Comparison of ENCODE assay signal across 22 cellular contexts in genomic region chr14:37131205-37131604, GRCh38. TPM values are rescaled to one million over a fixed set of nuclear protein-coding genes. Genes with fewer than 3 reads are reported as not detected.
"Had no signal": no experiment of that assay in that cellular context is flagged by ENCODE, and none has a peak within 500 bp of the region (broad histone marks: within the 10 kb centered on the region; RNA-seq: fewer than 3 reads in every experiment).

No MANE protein-coding gene starts in this region.

- FAIRE-seq: colon, endothelial cell of umbilical vein had no signal

- H3K4me3 ChIP-seq: esophagus squamous epithelium, heart right ventricle, left lung, lung, prostate gland, right atrium auricular region, tibial nerve had no signal

- H3K9me3 ChIP-seq: esophagus squamous epithelium, heart right ventricle, left lung, prostate gland, right atrium auricular region, tibial nerve had no signal

- H3K27ac Mint-ChIP-seq: activated naive CD4-positive, alpha-beta T cell treated with anti-CD3 and anti-CD28 coated beads, Interleukin-2, amount 50 U/mL, for 72 hours; activated T-cell treated with anti-CD3 and anti-CD28 coated beads, Interleukin-2, amount 50 U/mL, for 24 hours; activated T-helper 17 cell treated with anti-CD3 and anti-CD28 coated beads, Interleukin-2, amount 50 U/mL, for 72 hours; brain; effector memory CD8-positive, alpha-beta T cell; naive thymus-derived CD8-positive, alpha-beta T cell had no signal

- H3K4me3 Mint-ChIP-seq: activated T-cell treated with anti-CD3 and anti-CD28 coated beads, Interleukin-2, amount 50 U/mL, for 24 hours; activated T-helper 17 cell treated with anti-CD3 and anti-CD28 coated beads, Interleukin-2, amount 50 U/mL, for 72 hours; brain; effector memory CD8-positive, alpha-beta T cell; naive thymus-derived CD8-positive, alpha-beta T cell had no signal

- H3K9me3 Mint-ChIP-seq: activated T-helper 17 cell treated with anti-CD3 and anti-CD28 coated beads, Interleukin-2, amount 50 U/mL, for 72 hours; brain had no signal

- ATAC-seq: activated naive CD4-positive, alpha-beta T cell treated with anti-CD3 and anti-CD28 coated beads, Interleukin-2, amount 50 U/mL, for 72 hours; activated T-helper 17 cell treated with anti-CD3 and anti-CD28 coated beads, Interleukin-2, amount 50 U/mL, for 72 hours; effector memory CD8-positive, alpha-beta T cell; left lung; naive thymus-derived CD8-positive, alpha-beta T cell; stimulated activated naive CD8-positive, alpha-beta T cell treated with anti-CD3 and anti-CD28 coated beads, Interleukin-15, Interleukin-2, amounts not matched to agents 100 U/mL and 50 U/mL, for 24 hours had no signal

- DNase-seq: activated CD4-positive, alpha-beta T cell treated with anti-CD3 and anti-CD28 coated beads for 1 hour; activated CD8-positive, alpha-beta memory T cell treated with anti-CD3 and anti-CD28 coated beads for 24 hours; activated CD8-positive, alpha-beta memory T cell treated with anti-CD3 and anti-CD28 coated beads, Interleukin-2, amount 50 U/mL, for 4 hours; activated T-cell treated with anti-CD3 and anti-CD28 coated beads, Interleukin-2, amount 50 U/mL, for 24 hours; aorta; effector memory CD8-positive, alpha-beta T cell; esophagus squamous epithelium; heart right ventricle; left lung; naive thymus-derived CD8-positive, alpha-beta T cell; stimulated activated CD4-positive, alpha-beta T cell treated with anti-CD3 and anti-CD28 coated beads, Interleukin-4, amount 100 ng/mL, for 4 hours; stimulated activated naive CD8-positive, alpha-beta T cell treated with anti-CD3 and anti-CD28 coated beads, Interleukin-15, Interleukin-2, amounts not matched to agents 100 U/mL and 50 U/mL, for 24 hours; T-helper 2 cell had no signal

- H3K4me1 Mint-ChIP-seq: activated T-helper 17 cell treated with anti-CD3 and anti-CD28 coated beads, Interleukin-2, amount 50 U/mL, for 72 hours; brain; naive thymus-derived CD8-positive, alpha-beta T cell had no signal

- H3K27ac ChIP-seq: esophagus squamous epithelium, heart right ventricle, left lung, prostate gland, right atrium auricular region had no signal

- H3K27me3 Mint-ChIP-seq: activated T-cell treated with anti-CD3 and anti-CD28 coated beads, Interleukin-2, amount 50 U/mL, for 24 hours; activated T-helper 17 cell treated with anti-CD3 and anti-CD28 coated beads, Interleukin-2, amount 50 U/mL, for 72 hours; effector memory CD8-positive, alpha-beta T cell had no signal

- H3K4me1 ChIP-seq: esophagus squamous epithelium, heart right ventricle, left lung, prostate gland, right atrium auricular region had no signal

- H3K36me3 Mint-ChIP-seq: activated naive CD4-positive, alpha-beta T cell treated with anti-CD3 and anti-CD28 coated beads, Interleukin-2, amount 50 U/mL, for 72 hours; brain; naive thymus-derived CD8-positive, alpha-beta T cell had no signal

RNA-seq across cellular contexts. Expression of gene SLC25A21, which starts 41.2 kb away (rescaled TPM):
- total RNA-seq: activated naive CD4-positive, alpha-beta T cell treated with anti-CD3 and anti-CD28 coated beads, Interleukin-2, amount 50 U/mL, for 72 hours; activated T-helper 17 cell treated with anti-CD3 and anti-CD28 coated beads, Interleukin-2, amount 50 U/mL, for 72 hours; naive thymus-derived CD8-positive, alpha-beta T cell had no signal
- polyA plus RNA-seq: naive thymus-derived CD8-positive, alpha-beta T cell had no signal
